In genomic region chr11:61718613-61719302, GRCh38 we compare ENCODE assay signal across 8 cellular contexts. TPM values are rescaled to one million over a fixed set of nuclear protein-coding genes. Genes with fewer than 3 reads are reported as not detected.
DNase-seq lines count a peak whose midpoint lies in the region; ATAC-seq and TF ChIP-seq lines count a peak whose summit lies in the region.

No MANE protein-coding gene starts in this region.

- WGBS in gastroesophageal sphincter (ENCODE audit: low coverage in 1 of 2), 2 donors = 0 to 21% methylated on average over 7 to 8 of the region's 21 CpGs

- no peaks in the 10 kb centered on the region for H3K36me3 Mint-ChIP-seq in activated T-helper 17 cell treated with anti-CD3 and anti-CD28 coated beads, Interleukin-2, amount 50 U/mL, for 72 hours (ENCODE audit: low read depth)
- H3K36me3 Mint-ChIP-seq in activated T-helper 2 cell treated with anti-CD3 and anti-CD28 coated beads, Interferon-gamma antibody, Interleukin-2, Interleukin-4, amounts not matched to agents 10 μg/mL and 5 μg/mL and 100 μg/mL, durations not matched to agents 14 hours and 24 hours and 36 hours (ENCODE audit: low read depth) = no peaks in the 10 kb centered on the region

- peak; percentile 27 for DNase-seq in AG09319 (ENCODE audit: extremely low read depth, low read depth)
- DNase-seq in RPMI7951 (ENCODE audit: low read depth) = peak; percentile 44
- peak; percentile 14 for DNase-seq in non-pigmented ciliary epithelial cell (ENCODE audit: low read depth)
- no peak for DNase-seq in NCI-H2107 (lab: John Stamatoyannopoulos, UW)
- no peak for DNase-seq in activated T-helper 2 cell treated with anti-CD3 and anti-CD28 coated beads, Interferon-gamma antibody, Interleukin-2, Interleukin-4, amounts not matched to agents 10 μg/mL and 5 μg/mL and 100 μg/mL, durations not matched to agents 14 hours and 24 hours and 36 hours (ENCODE audit: low spot score)

- TF ChIP-seq CTCF in AG09319 (IDR thresholded peaks at IDR 0.05; ENCODE audit: low read depth, low read length) = no peak
- peak in 1 of 4 experiments; percentile 9 for TF ChIP-seq CTCF in gastroesophageal sphincter (IDR thresholded peaks at IDR 0.05)

- ATAC-seq in gastroesophageal sphincter (peak; percentile 83), HG03045 (IDR thresholded peaks at IDR 0.05; ENCODE audit: unreplicated experiment) (no peak)
- ATAC-seq in activated T-helper 17 cell treated with anti-CD3 and anti-CD28 coated beads, Interleukin-2, amount 50 U/mL, for 72 hours (replicated peaks) = no peak

- H3K4me3 Mint-ChIP-seq in activated T-helper 17 cell treated with anti-CD3 and anti-CD28 coated beads, Interleukin-2, amount 50 U/mL, for 72 hours = no peak overlapping the region
- no peak overlapping the region for H3K4me3 Mint-ChIP-seq in activated T-helper 2 cell treated with anti-CD3 and anti-CD28 coated beads, Interferon-gamma antibody, Interleukin-2, Interleukin-4, amounts not matched to agents 10 μg/mL and 5 μg/mL and 100 μg/mL, durations not matched to agents 14 hours and 24 hours and 36 hours (ENCODE audit: low read depth)

- H3K9me3 ChIP-seq in gastroesophageal sphincter = no peaks in the 10 kb centered on the region

- intact Hi-C loops in activated T-helper 2 cell treated with anti-CD3 and anti-CD28 coated beads, Interferon-gamma antibody, Interleukin-2, Interleukin-4, amounts not matched to agents 10 μg/mL and 5 μg/mL and 100 μg/mL, durations not matched to agents 14 hours and 24 hours and 36 hours (cut with micrococcal nuclease) = no loop called here

- H3K27me3 ChIP-seq in gastroesophageal sphincter = no peaks in the 10 kb centered on the region

- H3K4me3 ChIP-seq in gastroesophageal sphincter = peak overlapping the region; percentile 31 to 58

- H3K27ac Mint-ChIP-seq in activated T-helper 17 cell treated with anti-CD3 and anti-CD28 coated beads, Interleukin-2, amount 50 U/mL, for 72 hours = no peak overlapping the region
- H3K27ac Mint-ChIP-seq in activated T-helper 2 cell treated with anti-CD3 and anti-CD28 coated beads, Interferon-gamma antibody, Interleukin-2, Interleukin-4, amounts not matched to agents 10 μg/mL and 5 μg/mL and 100 μg/mL, durations not matched to agents 14 hours and 24 hours and 36 hours = no peak overlapping the region

- peaks cover 0 to 34% (median 13%) of the 10 kb centered on the region in 3 donors for H3K4me1 ChIP-seq in gastroesophageal sphincter

- peak overlapping the region in 3 of 4 donors; percentile 65 to 79 (median 73) for H3K27ac ChIP-seq in gastroesophageal sphincter

- TF ChIP-seq POLR2A in gastroesophageal sphincter (IDR thresholded peaks at IDR 0.05) = no peak

- H3K4me1 Mint-ChIP-seq in activated T-helper 17 cell treated with anti-CD3 and anti-CD28 coated beads, Interleukin-2, amount 50 U/mL, for 72 hours = no peaks in the 10 kb centered on the region
- no peaks in the 10 kb centered on the region for H3K4me1 Mint-ChIP-seq in activated T-helper 2 cell treated with anti-CD3 and anti-CD28 coated beads, Interferon-gamma antibody, Interleukin-2, Interleukin-4, amounts not matched to agents 10 μg/mL and 5 μg/mL and 100 μg/mL, durations not matched to agents 14 hours and 24 hours and 36 hours (ENCODE audit: low read depth)

- H3K27me3 Mint-ChIP-seq in activated T-helper 17 cell treated with anti-CD3 and anti-CD28 coated beads, Interleukin-2, amount 50 U/mL, for 72 hours = no peaks in the 10 kb centered on the region
- H3K27me3 Mint-ChIP-seq in activated T-helper 2 cell treated with anti-CD3 and anti-CD28 coated beads, Interferon-gamma antibody, Interleukin-2, Interleukin-4, amounts not matched to agents 10 μg/mL and 5 μg/mL and 100 μg/mL, durations not matched to agents 14 hours and 24 hours and 36 hours (ENCODE audit: low read depth) = no peaks in the 10 kb centered on the region

- no peaks in the 10 kb centered on the region for H3K9me3 Mint-ChIP-seq in activated T-helper 17 cell treated with anti-CD3 and anti-CD28 coated beads, Interleukin-2, amount 50 U/mL, for 72 hours
- H3K9me3 Mint-ChIP-seq in activated T-helper 2 cell treated with anti-CD3 and anti-CD28 coated beads, Interferon-gamma antibody, Interleukin-2, Interleukin-4, amounts not matched to agents 10 μg/mL and 5 μg/mL and 100 μg/mL, durations not matched to agents 14 hours and 24 hours and 36 hours = no peaks in the 10 kb centered on the region

- no peak for TF ChIP-seq EP300 in gastroesophageal sphincter (IDR thresholded peaks at IDR 0.05)

- H3K36me3 ChIP-seq in gastroesophageal sphincter = peaks cover 0 to 8% of the 10 kb centered on the region in 2 donors

RNA-seq across cellular contexts. Expression of gene MYRF, which starts 33.7 kb away (rescaled TPM):
- total RNA-seq in RPMI7951 (2014; rRNA removed; shearing (Covaris generic)) = 0.10 and 0.12 TPM in 2 replicates
- total RNA-seq in gastroesophageal sphincter = under 1 TPM; 0.10 to 0.78 (median 0.19) TPM
- 1 to 10 TPM; 1.2 to 5.9 TPM for total RNA-seq in activated T-helper 17 cell treated with anti-CD3 and anti-CD28 coated beads, Interleukin-2, amount 50 U/mL, for 72 hours
- 1.8 and 2.6 TPM in 2 replicates for total RNA-seq in activated T-helper 2 cell treated with anti-CD3 and anti-CD28 coated beads, Interferon-gamma antibody, Interleukin-2, Interleukin-4, amounts not matched to agents 10 μg/mL and 5 μg/mL and 100 μg/mL, durations not matched to agents 14 hours and 24 hours and 36 hours

RNA-seq across cellular contexts. Expression of gene DAGLA, which starts 38.6 kb away (rescaled TPM):
- 0.78 and 0.96 TPM in 2 replicates for total RNA-seq in RPMI7951 (2014; rRNA removed; shearing (Covaris generic))
- total RNA-seq in gastroesophageal sphincter = 1 to 10 TPM; 1.5 to 5.6 (median 3.4) TPM
- under 1 TPM; 0.11 to 0.13 TPM for total RNA-seq in activated T-helper 17 cell treated with anti-CD3 and anti-CD28 coated beads, Interleukin-2, amount 50 U/mL, for 72 hours
- total RNA-seq in activated T-helper 2 cell treated with anti-CD3 and anti-CD28 coated beads, Interferon-gamma antibody, Interleukin-2, Interleukin-4, amounts not matched to agents 10 μg/mL and 5 μg/mL and 100 μg/mL, durations not matched to agents 14 hours and 24 hours and 36 hours = 0.07 TPM in 2 replicates

Comparison
In these comparisons a context has a peak if more than half of its experiments do, and no peak if none do; other contexts are left out.
1. DNase-seq: peak in AG09319 (single experiment), RPMI7951 (single experiment) and non-pigmented ciliary epithelial cell (single experiment); none in NCI-H2107 (single experiment) and activated T-helper 2 cell treated with anti-CD3 and anti-CD28 coated beads, Interferon-gamma antibody, Interleukin-2, Interleukin-4, amounts not matched to agents 10 μg/mL and 5 μg/mL and 100 μg/mL, durations not matched to agents 14 hours and 24 hours and 36 hours (single experiment).